ENCODE assay signal across 10 cellular contexts in the genomic region with DNA sequence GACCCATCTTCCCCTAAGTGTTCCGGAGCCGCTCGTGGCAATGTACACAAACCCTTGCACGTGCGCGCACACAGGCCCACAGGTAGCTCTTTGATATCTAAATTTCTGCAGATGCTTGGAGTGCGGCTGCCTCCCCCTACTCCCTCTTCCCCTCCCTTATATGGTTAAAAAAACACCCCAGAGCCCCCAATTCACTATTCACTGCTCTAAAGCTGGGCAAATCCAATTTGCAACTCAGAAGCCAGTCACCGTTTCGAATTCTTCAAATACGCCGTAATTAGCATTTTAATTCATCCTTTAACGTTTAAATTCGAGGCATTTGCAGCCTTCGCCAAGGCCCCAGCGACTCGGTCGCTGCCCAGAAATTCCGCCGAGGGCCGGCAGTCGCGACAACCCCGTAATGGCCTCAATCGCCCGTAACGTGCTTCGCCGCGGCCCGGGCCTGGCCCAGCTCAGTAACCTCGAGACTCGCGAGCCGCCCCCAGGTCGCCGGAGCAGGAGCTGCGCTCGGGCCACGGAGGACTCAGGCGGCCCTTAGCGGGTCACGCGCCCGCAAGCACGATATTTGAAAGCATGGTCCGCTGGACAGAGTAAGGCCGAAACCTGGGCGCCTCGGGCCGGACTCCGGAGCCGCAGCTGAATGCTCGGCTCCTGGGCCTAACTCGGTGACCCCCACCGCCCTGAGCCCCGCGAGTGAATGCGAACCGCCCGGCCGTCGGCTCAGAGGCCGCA. TPM values are rescaled to one million over a fixed set of nuclear protein-coding genes. Genes with fewer than 3 reads are reported as not detected.
A peak's percentile ranks its signal among the peaks of the same experiment; 100 is the strongest.
DNase-seq lines count a peak whose midpoint lies in the region; ATAC-seq lines count a peak whose summit lies in the region.
"Had no signal": no experiment of that assay in that cellular context is flagged by ENCODE, and none has a peak within 500 bp of the region (broad histone marks: within the 10 kb centered on the region; RNA-seq: fewer than 3 reads in every experiment).

No MANE protein-coding gene starts in this region.

- intact Hi-C loops in activated CD4-positive, alpha-beta T cell treated with anti-CD3 and anti-CD28 coated beads for 36 hours (cut with DNase I, micrococcal nuclease), result loop anchor here (2.0 to 10.0 kb wide), 4 partner anchors 365 to 873 kb away; no protein-coding TSS in a partner anchor
- intact Hi-C loops in activated T-helper 2 cell treated with anti-CD3 and anti-CD28 coated beads, Interferon-gamma antibody, Interleukin-2, Interleukin-4, amounts not matched to agents 10 μg/mL and 5 μg/mL and 100 μg/mL, durations not matched to agents 14 hours and 24 hours and 36 hours (cut with micrococcal nuclease), result loop anchor here (5.0 kb wide), 1 partner anchor 868 kb away; the partner anchor contains the start of gene IRX4
- intact Hi-C loops in right cardiac atrium (cut with DNase I), result no loop called here

- no peaks in the 10 kb centered on the region for H3K9me3 ChIP-seq in right cardiac atrium (ENCODE audit: control insufficient read depth, low read length)

- H3K27ac ChIP-seq in right cardiac atrium (ENCODE audit: low read length) (no peak overlapping the region), skin epidermis (peak overlapping the region; percentile 27 to 97 (median 90))

- no peak overlapping the region for H3K27ac Mint-ChIP-seq in activated CD4-positive, alpha-beta T cell treated with anti-CD3 and anti-CD28 coated beads for 36 hours
- H3K27ac Mint-ChIP-seq in activated T-helper 2 cell treated with anti-CD3 and anti-CD28 coated beads, Interferon-gamma antibody, Interleukin-2, Interleukin-4, amounts not matched to agents 10 μg/mL and 5 μg/mL and 100 μg/mL, durations not matched to agents 14 hours and 24 hours and 36 hours, result peak overlapping the region; percentile 14

- peaks cover 4% of the 10 kb centered on the region for H3K36me3 Mint-ChIP-seq in activated CD4-positive, alpha-beta T cell treated with anti-CD3 and anti-CD28 coated beads for 36 hours (ENCODE audit: low read depth)
- peaks cover 3% of the 10 kb centered on the region for H3K36me3 Mint-ChIP-seq in activated T-helper 2 cell treated with anti-CD3 and anti-CD28 coated beads, Interferon-gamma antibody, Interleukin-2, Interleukin-4, amounts not matched to agents 10 μg/mL and 5 μg/mL and 100 μg/mL, durations not matched to agents 14 hours and 24 hours and 36 hours (ENCODE audit: low read depth)

- peaks cover 12% of the 10 kb centered on the region for H3K4me1 Mint-ChIP-seq in activated CD4-positive, alpha-beta T cell treated with anti-CD3 and anti-CD28 coated beads for 36 hours
- H3K4me1 Mint-ChIP-seq in activated T-helper 2 cell treated with anti-CD3 and anti-CD28 coated beads, Interferon-gamma antibody, Interleukin-2, Interleukin-4, amounts not matched to agents 10 μg/mL and 5 μg/mL and 100 μg/mL, durations not matched to agents 14 hours and 24 hours and 36 hours (ENCODE audit: low read depth), result no peaks in the 10 kb centered on the region

- H3K27me3 Mint-ChIP-seq in activated CD4-positive, alpha-beta T cell treated with anti-CD3 and anti-CD28 coated beads for 36 hours, result peaks cover 50% of the 10 kb centered on the region
- H3K27me3 Mint-ChIP-seq in activated T-helper 2 cell treated with anti-CD3 and anti-CD28 coated beads, Interferon-gamma antibody, Interleukin-2, Interleukin-4, amounts not matched to agents 10 μg/mL and 5 μg/mL and 100 μg/mL, durations not matched to agents 14 hours and 24 hours and 36 hours (ENCODE audit: low read depth), result peaks cover 56% of the 10 kb centered on the region

- peak overlapping the region; percentile 20 for H3K4me3 Mint-ChIP-seq in activated CD4-positive, alpha-beta T cell treated with anti-CD3 and anti-CD28 coated beads for 36 hours
- no peak overlapping the region for H3K4me3 Mint-ChIP-seq in activated T-helper 2 cell treated with anti-CD3 and anti-CD28 coated beads, Interferon-gamma antibody, Interleukin-2, Interleukin-4, amounts not matched to agents 10 μg/mL and 5 μg/mL and 100 μg/mL, durations not matched to agents 14 hours and 24 hours and 36 hours (ENCODE audit: low read depth)

- CTCF ChIA-PET in activated CD4-positive, alpha-beta T cell treated with anti-CD3 and anti-CD28 coated beads for 36 hours (lab: Charles Lee), result no interaction called here

- 6% methylated on average over 63 of the region's 63 CpGs for WGBS in right cardiac atrium

- H3K27me3 ChIP-seq in right cardiac atrium (ENCODE audit: control insufficient read depth, insufficient read depth), result peaks cover 2% of the 10 kb centered on the region

- no peaks in the 10 kb centered on the region for H3K4me1 ChIP-seq in right cardiac atrium (ENCODE audit: control insufficient read depth, insufficient read depth, low read length)

- peak overlapping the region; percentile 51 for H3K4me3 ChIP-seq in right cardiac atrium (ENCODE audit: low read length)
- peak overlapping the region; percentile 31 to 81 (median 64) for H3K4me3 ChIP-seq in skin epidermis

- no peak for ATAC-seq in activated CD4-positive, alpha-beta T cell treated with anti-CD3 and anti-CD28 coated beads for 36 hours
- ATAC-seq in right cardiac atrium (no peak), GM18873 (IDR thresholded peaks at IDR 0.05; ENCODE audit: low FRiP score, unreplicated experiment) (no peak)

- POLR2A ChIA-PET in activated CD4-positive, alpha-beta T cell treated with anti-CD3 and anti-CD28 coated beads for 36 hours (lab: Charles Lee), result no interaction called here

- no peak for DNase-seq in activated CD4-positive, alpha-beta T cell treated with anti-CD3 and anti-CD28 coated beads for 36 hours
- no peak for DNase-seq in activated CD4-positive, alpha-beta T cell treated with anti-CD3 and anti-CD28 coated beads, Interleukin-2, amount 50 U/mL, for 1 hour
- DNase-seq in activated T-helper 2 cell treated with anti-CD3 and anti-CD28 coated beads, Interferon-gamma antibody, Interleukin-2, Interleukin-4, amounts not matched to agents 10 μg/mL and 5 μg/mL and 100 μg/mL, durations not matched to agents 14 hours and 24 hours and 36 hours (ENCODE audit: low spot score), result no peak
- no peak for DNase-seq in right cardiac atrium
- no peak for DNase-seq in NCI-H1930 (lab: John Stamatoyannopoulos, UW)
- DNase-seq in activated CD4-positive, CD25-positive, alpha-beta regulatory T cell treated with anti-CD3 and anti-CD28 coated beads, Interleukin-2, amount 50 U/mL, for 72 hours, result no peak
- DNase-seq: KBM-7, kidney glomerular epithelial cell had no signal

- H3K9me3 Mint-ChIP-seq in activated CD4-positive, alpha-beta T cell treated with anti-CD3 and anti-CD28 coated beads for 36 hours (ENCODE audit: low read depth), result no peaks in the 10 kb centered on the region
- peaks cover 3% of the 10 kb centered on the region for H3K9me3 Mint-ChIP-seq in activated T-helper 2 cell treated with anti-CD3 and anti-CD28 coated beads, Interferon-gamma antibody, Interleukin-2, Interleukin-4, amounts not matched to agents 10 μg/mL and 5 μg/mL and 100 μg/mL, durations not matched to agents 14 hours and 24 hours and 36 hours

RNA-seq across cellular contexts. Expression of gene IRX2, which starts 1.3 kb away (rescaled TPM):
- total RNA-seq in activated CD4-positive, alpha-beta T cell treated with anti-CD3 and anti-CD28 coated beads for 36 hours, result not detected
- total RNA-seq in activated T-helper 2 cell treated with anti-CD3 and anti-CD28 coated beads, Interferon-gamma antibody, Interleukin-2, Interleukin-4, amounts not matched to agents 10 μg/mL and 5 μg/mL and 100 μg/mL, durations not matched to agents 14 hours and 24 hours and 36 hours, result not detected in 2 replicates
- 1 to 10 TPM in 1 of 4 donors, under 1 TPM in 2, not detected in 1; 0.46 to 1.4 (median 0.79) TPM for total RNA-seq in right cardiac atrium
- 0.20 TPM for polyA plus RNA-seq in right cardiac atrium

Comparison
In these comparisons a context has a peak if more than half of its experiments do, and no peak if none do; other contexts are left out.
1. intact Hi-C loops: an anchor here in activated CD4-positive, alpha-beta T cell treated with anti-CD3 and anti-CD28 coated beads for 36 hours (2.0 to 10.0 kb wide) and activated T-helper 2 cell treated with anti-CD3 and anti-CD28 coated beads, Interferon-gamma antibody, Interleukin-2, Interleukin-4, amounts not matched to agents 10 μg/mL and 5 μg/mL and 100 μg/mL, durations not matched to agents 14 hours and 24 hours and 36 hours (5.0 kb wide); none called in right cardiac atrium.